1 cellular context compared by ENCODE assay signal in genomic region chr4:102037566-102037965, GRCh38.
TF ChIP-seq lines count a peak whose summit lies in the region.

No MANE protein-coding gene starts in this region.

TF ChIP-seq in GM12878, 131 proteins besides CTCF, POLR2A, EP300 and RAD21 (continued from another document):
- no peak for TF ChIP-seq PRDM15 (CRISPR knock-in tag; IDR thresholded peaks at IDR 0.05)
- TF ChIP-seq RBBP5 (conservative IDR thresholded peaks at IDR 0.05) = no peak
- TF ChIP-seq KAT2A (conservative IDR thresholded peaks at IDR 0.05; ENCODE audit: control insufficient read depth, low read depth, low read length) = no peak
- no peak for TF ChIP-seq GATAD2B (conservative IDR thresholded peaks at IDR 0.05; ENCODE audit: low read depth)
- no peak for TF ChIP-seq LARP7 (IDR thresholded peaks at IDR 0.05)
- no peak for TF ChIP-seq BACH1 (IDR thresholded peaks at IDR 0.05; ENCODE audit: borderline replicate concordance)
- no peak for TF ChIP-seq RB1 (IDR thresholded peaks at IDR 0.05; ENCODE audit: borderline replicate concordance)
- no peak for TF ChIP-seq MTA3 (IDR thresholded peaks at IDR 0.05; ENCODE audit: borderline replicate concordance, low read length)
- TF ChIP-seq SKIL (IDR thresholded peaks at IDR 0.05; ENCODE audit: low read depth, poor library complexity, severe bottlenecking) = no peak
- no peak for TF ChIP-seq ZBTB33 (IDR thresholded peaks at IDR 0.05)
- no peak for TF ChIP-seq CBX3 (IDR thresholded peaks at IDR 0.05; ENCODE audit: borderline replicate concordance, low read depth)
- TF ChIP-seq TAF1 (IDR thresholded peaks at IDR 0.05; ENCODE audit: borderline replicate concordance, low read depth, low read length) = no peak
- TF ChIP-seq BHLHE40 (IDR thresholded peaks at IDR 0.05; ENCODE audit: borderline replicate concordance in 1 of 2, low read depth in 2 of 2, low read length in 1 of 2) = no peak
- no peak for TF ChIP-seq BCLAF1 (IDR thresholded peaks at IDR 0.05)
